Comparison of ENCODE assay signal across 8 cellular contexts in genomic region chrX:281166-281999, GRCh38. TPM values are rescaled to one million over a fixed set of nuclear protein-coding genes. Genes with fewer than 3 reads are reported as not detected.
A peak's percentile ranks its signal among the peaks of the same experiment; 100 is the strongest.
DNase-seq lines count a peak whose midpoint lies in the region; ATAC-seq and TF ChIP-seq lines count a peak whose summit lies in the region.

A gene with protein sequence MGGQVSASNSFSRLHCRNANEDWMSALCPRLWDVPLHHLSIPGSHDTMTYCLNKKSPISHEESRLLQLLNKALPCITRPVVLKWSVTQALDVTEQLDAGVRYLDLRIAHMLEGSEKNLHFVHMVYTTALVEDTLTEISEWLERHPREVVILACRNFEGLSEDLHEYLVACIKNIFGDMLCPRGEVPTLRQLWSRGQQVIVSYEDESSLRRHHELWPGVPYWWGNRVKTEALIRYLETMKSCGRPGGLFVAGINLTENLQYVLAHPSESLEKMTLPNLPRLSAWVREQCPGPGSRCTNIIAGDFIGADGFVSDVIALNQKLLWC (plus strand): TSS chrX:281381. CDS start chrX:284188, 2,807 bp downstream.

- H3K36me3 ChIP-seq in ES-I3 (ENCODE audit: insufficient read depth, low read length) (peaks cover 18% of the 10 kb centered on the region), right lobe of liver (peaks cover 0 to 17% (median 4%) of the 10 kb centered on the region in 4 donors), upper lobe of right lung (peaks cover 9% of the 10 kb centered on the region)

- no peaks in the 10 kb centered on the region for H3K9me3 ChIP-seq in ES-I3 (ENCODE audit: control insufficient read depth, insufficient read depth, low read length)
- no peaks in the 10 kb centered on the region for H3K9me3 ChIP-seq in right lobe of liver
- no peaks in the 10 kb centered on the region for H3K9me3 ChIP-seq in upper lobe of right lung

- H3K9ac ChIP-seq in ES-I3 (ENCODE audit: low read depth, low read length), result peak within 1 kb of the TSS; percentile 85

- intact Hi-C loops in right lobe of liver (cut with DNase I) (no loop called here), upper lobe of right lung (cut with DNase I) (no loop called here)

- in situ Hi-C loops in KBM-7 (cut with MboI; ENCODE audit: low pct_unique_long_range_greater_than_20kb, low sequenced_read_pairs), result no loop called here

- H3K4me1 ChIP-seq in ES-I3 (ENCODE audit: insufficient read depth, low read length) (peaks cover 11% of the 10 kb centered on the region; the same call in 1 of the 2 replicates), right lobe of liver (no peaks in the 10 kb centered on the region), upper lobe of right lung (peaks cover 9% of the 10 kb centered on the region)

- peak; percentile 82 for DNase-seq in KBM-7
- peak; percentile 69 for DNase-seq in choroid plexus epithelial cell (ENCODE audit: low read depth)
- peak in 2 of 3 donors; percentile 45 to 48 for DNase-seq in right lobe of liver
- peak; percentile 45 for DNase-seq in upper lobe of right lung
- DNase-seq in midbrain (lab: John Stamatoyannopoulos, UW), result no peak
- DNase-seq in NOMO-1 (lab: John Stamatoyannopoulos, UW; ENCODE audit: unreplicated experiment in 2 of 2), result no peak
- DNase-seq in dermis blood vessel endothelial cell, result no peak

- TF ChIP-seq POLR2A in right lobe of liver (IDR thresholded peaks at IDR 0.05), result no peak

- no peak within 1 kb of the TSS for H3K27ac ChIP-seq in right lobe of liver
- H3K27ac ChIP-seq in upper lobe of right lung, result peak within 1 kb of the TSS; percentile 42

- TF ChIP-seq CTCF in choroid plexus epithelial cell (conservative IDR thresholded peaks at IDR 0.05; ENCODE audit: low read depth, low read length) (peak; percentile 18), right lobe of liver (IDR thresholded peaks at IDR 0.05) (no peak), upper lobe of right lung (IDR thresholded peaks at IDR 0.05) (no peak)

- ATAC-seq in right lobe of liver, result no peak
- peak; percentile 1 for ATAC-seq in upper lobe of right lung

- H3K4me3 ChIP-seq in choroid plexus epithelial cell (ENCODE audit: low read depth, low read length) (peak within 1 kb of the TSS; percentile 54), right lobe of liver (no peak within 1 kb of the TSS), upper lobe of right lung (peak within 1 kb of the TSS; percentile 38)

- WGBS in right lobe of liver (ENCODE audit: insufficient coverage, low coverage, low lambda C conversion rate, missing lambda C conversion rate), result 43% methylated on average over 12 of the region's 25 CpGs

- H3K27me3 ChIP-seq in right lobe of liver (no peaks in the 10 kb centered on the region), upper lobe of right lung (no peaks in the 10 kb centered on the region)

RNA-seq across cellular contexts. Expression of the gene that starts here (rescaled TPM):
- 10 to 100 TPM in 1 of 6 experiments, 1 to 10 TPM in 5; 3.4 to 11.2 (median 5.1) TPM for total RNA-seq in right lobe of liver
- total RNA-seq in upper lobe of right lung, result 34.4 TPM
- total RNA-seq in dermis blood vessel endothelial cell, result 5.1 and 15.0 TPM in 2 replicates

Comparison
In these comparisons a context has a peak if more than half of its experiments do, and no peak if none do; other contexts are left out.
1. DNase-seq: peak in KBM-7 (single experiment), choroid plexus epithelial cell (single experiment), right lobe of liver (2 of 3) and upper lobe of right lung (single experiment); none in midbrain (single experiment), NOMO-1 (0 of 2) and dermis blood vessel endothelial cell (single experiment).
2. H3K4me3 ChIP-seq: peak in choroid plexus epithelial cell (single experiment) and upper lobe of right lung (single experiment); none in right lobe of liver (0 of 3).